Comparison of ENCODE assay signal across 10 cellular contexts in the genomic region with DNA sequence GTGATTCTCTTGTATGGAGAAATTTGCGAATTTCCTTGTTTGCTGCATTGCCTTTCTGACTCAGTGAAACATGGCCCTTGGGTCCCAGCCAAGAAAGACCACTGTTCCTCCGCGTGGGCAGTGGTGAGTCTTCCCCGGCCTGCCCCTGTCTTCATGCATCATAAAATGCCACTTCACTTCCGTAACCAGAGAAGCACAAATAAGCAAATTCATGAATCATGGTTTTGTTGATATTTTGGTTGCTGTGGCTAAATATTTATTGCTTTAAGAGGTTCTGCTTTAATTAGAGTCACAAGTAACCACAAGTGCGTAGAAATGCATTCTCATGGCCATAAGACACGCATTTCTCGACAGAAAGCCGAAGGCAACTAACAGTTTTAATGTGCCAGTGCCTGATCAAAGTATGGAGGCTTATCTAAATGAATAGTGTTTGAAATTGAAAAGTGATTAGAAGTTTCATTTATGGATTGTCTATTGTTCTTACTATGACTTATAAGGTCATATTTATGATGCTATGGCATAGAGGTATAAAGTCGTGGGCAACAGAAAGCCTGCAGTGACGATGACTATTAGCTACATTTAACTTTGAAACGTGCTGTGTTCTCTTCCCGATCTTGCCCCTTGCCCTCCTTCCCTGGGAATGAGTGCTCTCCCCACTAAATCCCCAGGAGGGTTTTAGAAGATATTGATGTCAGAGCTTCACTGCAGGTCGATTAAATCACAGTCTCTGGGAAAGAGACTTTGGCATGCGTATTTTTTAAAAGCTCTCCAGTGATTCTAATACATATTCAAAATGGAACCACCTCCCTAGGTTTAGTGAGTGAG.
A peak's percentile ranks its signal among the peaks of the same experiment; 100 is the strongest.
DNase-seq lines count a peak whose midpoint lies in the region; ATAC-seq and TF ChIP-seq lines count a peak whose summit lies in the region.
"Had no signal": no experiment of that assay in that cellular context is flagged by ENCODE, and none has a peak within 500 bp of the region (broad histone marks: within the 10 kb centered on the region; RNA-seq: fewer than 3 reads in every experiment).

No MANE protein-coding gene starts in this region.

- H4K20me1 ChIP-seq in Karpas-422 (ENCODE audit: insufficient read depth, low read depth, low read length) = no peaks in the 10 kb centered on the region

- H3K27me3 ChIP-seq in adrenal gland (no peaks in the 10 kb centered on the region), lower lobe of right lung (ENCODE audit: low read depth) (no peaks in the 10 kb centered on the region), Karpas-422 (ENCODE audit: low read length) (no peaks in the 10 kb centered on the region)

- H3K36me3 ChIP-seq in adrenal gland (replicated peaks in 1 of 2) (no peaks in the 10 kb centered on the region), lower lobe of right lung (no peaks in the 10 kb centered on the region), Karpas-422 (ENCODE audit: insufficient read depth, low read length) (no peaks in the 10 kb centered on the region)

- H3K27ac ChIP-seq in adrenal gland (peak overlapping the region in 2 of 5 donors; percentile 8 to 44), lower lobe of right lung (peak overlapping the region; percentile 44), Karpas-422 (ENCODE audit: low read length) (no peak overlapping the region)

- H3K4me1 Mint-ChIP-seq in naive thymus-derived CD8-positive, alpha-beta T cell = peaks cover 16 to 31% (median 24%) of the 10 kb centered on the region in 4 donors

- intact Hi-C loops in adrenal gland (cut with DNase I) = loop anchor here in 1 of 2 donors (10.0 kb wide), 1 partner anchor 86 kb away; a partner anchor contains a TSS
- intact Hi-C loops in lower lobe of right lung (cut with DNase I) = no loop called here

- no peaks in the 10 kb centered on the region for H3K9me3 Mint-ChIP-seq in naive thymus-derived CD8-positive, alpha-beta T cell

- no peak for TF ChIP-seq POLR2A in adrenal gland (IDR thresholded peaks at IDR 0.05)

- H2AFZ ChIP-seq in Karpas-422 (ENCODE audit: low read length) = no peak overlapping the region

- H3K79me2 ChIP-seq in Karpas-422 (ENCODE audit: low read length) = no peaks in the 10 kb centered on the region

- no peak overlapping the region for H3K27ac Mint-ChIP-seq in naive thymus-derived CD8-positive, alpha-beta T cell

- POLR2A ChIA-PET in naive thymus-derived CD8-positive, alpha-beta T cell (lab: Charles Lee) = no interaction called here

- peaks cover 21 to 37% of the 10 kb centered on the region in 2 donors for H3K4me1 ChIP-seq in adrenal gland (replicated peaks in 1 of 2)
- H3K4me1 ChIP-seq in lower lobe of right lung = peaks cover 60% of the 10 kb centered on the region
- H3K4me1 ChIP-seq in Karpas-422 (ENCODE audit: low read length) = no peaks in the 10 kb centered on the region

- H3K9me3 ChIP-seq in adrenal gland (replicated peaks in 1 of 3) (no peaks in the 10 kb centered on the region), lower lobe of right lung (no peaks in the 10 kb centered on the region), Karpas-422 (ENCODE audit: low read length) (no peaks in the 10 kb centered on the region)

- H3K4me3 ChIP-seq in adrenal gland (no peak overlapping the region), lower lobe of right lung (no peak overlapping the region), Karpas-422 (ENCODE audit: low read length) (no peak overlapping the region)

- H3K9ac ChIP-seq in Karpas-422 (ENCODE audit: low read length) = no peak overlapping the region

- peaks cover 0 to 2% (median 2%) of the 10 kb centered on the region in 3 donors for H3K36me3 Mint-ChIP-seq in naive thymus-derived CD8-positive, alpha-beta T cell

- no peaks in the 10 kb centered on the region for H3K9me2 ChIP-seq in Karpas-422 (replicated peaks; ENCODE audit: insufficient read depth, low read length)

- DNase-seq in AG08395 (ENCODE audit: low spot score) = peak; percentile 80
- DNase-seq in GM04503 (ENCODE audit: low read depth) = peak; percentile 99
- peak in 6 of 7 donors; percentile 47 to 79 (median 56) for DNase-seq in adrenal gland
- peak; percentile 75 for DNase-seq in lower lobe of right lung
- no peak for DNase-seq in naive thymus-derived CD8-positive, alpha-beta T cell
- DNase-seq in Karpas-422 = no peak
- DNase-seq: midbrain, SHP77 had no signal

- H3K4me2 ChIP-seq in Karpas-422 (ENCODE audit: low read depth, low read length, poor library complexity, severe bottlenecking) = no peak overlapping the region

- TF ChIP-seq CTCF in adrenal gland (IDR thresholded peaks at IDR 0.05) (no peak), lower lobe of right lung (IDR thresholded peaks at IDR 0.05) (no peak)

- H3K27me3 Mint-ChIP-seq in naive thymus-derived CD8-positive, alpha-beta T cell = no peaks in the 10 kb centered on the region

- WGBS in adrenal gland, 4 donors = 69 to 78% (median 76%) methylated on average over 15 of the region's 15 CpGs

- H3K4me3 Mint-ChIP-seq in naive thymus-derived CD8-positive, alpha-beta T cell = no peak overlapping the region

- ATAC-seq in lower lobe of right lung = no peak
- ATAC-seq in naive thymus-derived CD8-positive, alpha-beta T cell = no peak
- ATAC-seq in HG03108 (IDR thresholded peaks at IDR 0.05; ENCODE audit: unreplicated experiment) = no peak
- no peak for ATAC-seq in GM18519 (IDR thresholded peaks at IDR 0.05; ENCODE audit: low FRiP score, unreplicated experiment)

Comparison
In these comparisons a context has a peak if more than half of its experiments do, and no peak if none do; other contexts are left out.
1. DNase-seq: peak in AG08395 (single experiment), GM04503 (single experiment), adrenal gland (6 of 7) and lower lobe of right lung (single experiment); none in naive thymus-derived CD8-positive, alpha-beta T cell (0 of 10) and Karpas-422 (single experiment).